ENCODE assay signal across 11 cellular contexts in genomic region chr14:87628129-87628528, GRCh38.
A peak's percentile ranks its signal among the peaks of the same experiment; 100 is the strongest.
DNase-seq lines count a peak whose midpoint lies in the region; ATAC-seq and TF ChIP-seq lines count a peak whose summit lies in the region.
"Had no signal": no experiment of that assay in that cellular context is flagged by ENCODE, and none has a peak within 500 bp of the region (broad histone marks: within the 10 kb centered on the region; RNA-seq: fewer than 3 reads in every experiment).

No MANE protein-coding gene starts in this region.

- H3K4me3 Mint-ChIP-seq in brain = peak overlapping the region in 3 of 5 experiments; percentile 24 to 45 (median 44)
- H3K4me3 Mint-ChIP-seq in CD4-positive, alpha-beta memory T cell = no peak overlapping the region
- H3K4me3 Mint-ChIP-seq: activated naive CD8-positive, alpha-beta T cell treated with anti-CD3 and anti-CD28 coated beads for 36 hours; naive B cell had no signal

- H3K36me3 ChIP-seq in left ventricle myocardium inferior = no peaks in the 10 kb centered on the region
- no peaks in the 10 kb centered on the region for H3K36me3 ChIP-seq in lower lobe of right lung
- H3K36me3 ChIP-seq in aorta (ENCODE audit: control insufficient read depth in 1 of 2, insufficient read depth in 2 of 2, low read length in 1 of 2) = no peaks in the 10 kb centered on the region
- no peaks in the 10 kb centered on the region for H3K36me3 ChIP-seq in CD4-positive, alpha-beta memory T cell (ENCODE audit: insufficient read depth, low read length)

- H3K36me3 Mint-ChIP-seq in brain = no peaks in the 10 kb centered on the region
- no peaks in the 10 kb centered on the region for H3K36me3 Mint-ChIP-seq in CD4-positive, alpha-beta memory T cell
- H3K36me3 Mint-ChIP-seq: activated naive CD8-positive, alpha-beta T cell treated with anti-CD3 and anti-CD28 coated beads for 36 hours; naive B cell had no signal

- intact Hi-C loops in Right ventricle myocardium superior (cut with DNase I) (no loop called here), left ventricle myocardium inferior (cut with micrococcal nuclease) (no loop called here), lower lobe of right lung (cut with DNase I) (no loop called here), aorta (cut with DNase I) (no loop called here)
- intact Hi-C loops in CD4-positive, alpha-beta memory T cell (cut with micrococcal nuclease) = no loop called here

- H3K9me3 ChIP-seq in left ventricle myocardium inferior (replicated peaks) = peaks cover 4% of the 10 kb centered on the region
- H3K9me3 ChIP-seq in lower lobe of right lung = no peaks in the 10 kb centered on the region
- no peaks in the 10 kb centered on the region for H3K9me3 ChIP-seq in aorta (ENCODE audit: control insufficient read depth, low read length)
- no peaks in the 10 kb centered on the region for H3K9me3 ChIP-seq in CD4-positive, alpha-beta memory T cell (ENCODE audit: control insufficient read depth in 1 of 2, low read length in 2 of 2)

- POLR2A ChIA-PET in CD4-positive, alpha-beta memory T cell (lab: Charles Lee; ENCODE audit: partially characterized antibody) = no interaction called here

- H3K4me1 ChIP-seq in left ventricle myocardium inferior (peaks cover 9% of the 10 kb centered on the region), lower lobe of right lung (peaks cover 8% of the 10 kb centered on the region), aorta (ENCODE audit: control insufficient read depth in 1 of 2, insufficient read depth in 2 of 2, low read length in 2 of 2) (peaks cover 2 to 3% of the 10 kb centered on the region in 2 donors)
- H3K4me1 ChIP-seq in CD4-positive, alpha-beta memory T cell (ENCODE audit: insufficient read depth, low read length) = no peaks in the 10 kb centered on the region

- H3K27ac Mint-ChIP-seq in brain = peak overlapping the region in 4 of 5 experiments; percentile 76 to 96 (median 82)
- H3K27ac Mint-ChIP-seq in CD4-positive, alpha-beta memory T cell = peak overlapping the region in 1 of 7 donors; percentile 32
- H3K27ac Mint-ChIP-seq: activated naive CD8-positive, alpha-beta T cell treated with anti-CD3 and anti-CD28 coated beads for 36 hours; naive B cell had no signal

- peaks cover under 1 to 12% (median 5%) of the 10 kb centered on the region in 5 experiments for H3K9me3 Mint-ChIP-seq in brain
- peaks cover 0 to 15% (median 2%) of the 10 kb centered on the region in 8 donors for H3K9me3 Mint-ChIP-seq in CD4-positive, alpha-beta memory T cell
- H3K9me3 Mint-ChIP-seq: activated naive CD8-positive, alpha-beta T cell treated with anti-CD3 and anti-CD28 coated beads for 36 hours had no signal

- H3K4me3 ChIP-seq in left ventricle myocardium inferior (no peak overlapping the region), lower lobe of right lung (no peak overlapping the region), aorta (ENCODE audit: low read length in 2 of 2) (no peak overlapping the region)
- no peak overlapping the region for H3K4me3 ChIP-seq in CD4-positive, alpha-beta memory T cell (ENCODE audit: low read length in 2 of 2)

- H3K27me3 Mint-ChIP-seq in brain = no peaks in the 10 kb centered on the region
- no peaks in the 10 kb centered on the region for H3K27me3 Mint-ChIP-seq in CD4-positive, alpha-beta memory T cell
- H3K27me3 Mint-ChIP-seq: activated naive CD8-positive, alpha-beta T cell treated with anti-CD3 and anti-CD28 coated beads for 36 hours; naive B cell had no signal

- H3K4me1 Mint-ChIP-seq in brain = peaks cover 48% of the 10 kb centered on the region
- no peaks in the 10 kb centered on the region for H3K4me1 Mint-ChIP-seq in CD4-positive, alpha-beta memory T cell
- H3K4me1 Mint-ChIP-seq: activated naive CD8-positive, alpha-beta T cell treated with anti-CD3 and anti-CD28 coated beads for 36 hours; naive B cell had no signal

- DNase-seq in Right ventricle myocardium superior (no peak), left ventricle myocardium inferior (no peak), lower lobe of right lung (no peak), aorta (peak in 1 of 2 donors; percentile 71), iPS-NIHi7 (ENCODE audit: extremely low spot score) (no peak), cerebellum (ENCODE audit: low spot score) (no peak)
- DNase-seq in CD4-positive, alpha-beta memory T cell = no peak
- DNase-seq: activated CD4-positive, CD25-positive, alpha-beta regulatory T cell treated with anti-CD3 and anti-CD28 coated beads, Interleukin-2, amount 50 U/mL, for 72 hours; activated naive CD8-positive, alpha-beta T cell treated with anti-CD3 and anti-CD28 coated beads for 36 hours; naive B cell had no signal

- H3K27me3 ChIP-seq in left ventricle myocardium inferior (ENCODE audit: low read depth) (no peaks in the 10 kb centered on the region), lower lobe of right lung (ENCODE audit: low read depth) (no peaks in the 10 kb centered on the region), aorta (ENCODE audit: control insufficient read depth in 1 of 2, insufficient read depth in 2 of 2, low read length in 1 of 2) (no peaks in the 10 kb centered on the region)
- H3K27me3 ChIP-seq in CD4-positive, alpha-beta memory T cell (ENCODE audit: insufficient read depth, low read length) = no peaks in the 10 kb centered on the region

- ATAC-seq in Right ventricle myocardium superior (ENCODE audit: poor library complexity) = peak; percentile 72
- peak; percentile 53 to 54 for ATAC-seq in lower lobe of right lung
- ATAC-seq in aorta (ENCODE audit: low FRiP score) = peak; percentile 84

- TF ChIP-seq CTCF in left ventricle myocardium inferior (IDR thresholded peaks at IDR 0.05; ENCODE audit: borderline replicate concordance) (no peak), brain (conservative IDR thresholded peaks at IDR 0.05) (no peak), lower lobe of right lung (IDR thresholded peaks at IDR 0.05) (no peak)

- CTCF ChIA-PET in CD4-positive, alpha-beta memory T cell (lab: Charles Lee; ENCODE audit: partially characterized antibody) = no interaction called here

- no peak overlapping the region for H3K27ac ChIP-seq in left ventricle myocardium inferior (replicated peaks)
- no peak overlapping the region for H3K27ac ChIP-seq in lower lobe of right lung
- no peak overlapping the region for H3K27ac ChIP-seq in aorta (ENCODE audit: low read depth in 1 of 2, low read length in 2 of 2)
- H3K27ac ChIP-seq in CD4-positive, alpha-beta memory T cell (ENCODE audit: low read depth, low read length) = no peak overlapping the region

Comparison
In these comparisons a context has a peak if more than half of its experiments do, and no peak if none do; other contexts are left out.
1. H3K4me3 Mint-ChIP-seq: peak in brain (3 of 5); none in CD4-positive, alpha-beta memory T cell (0 of 8).
2. Peak in every context shown above with its lines, with median percentiles within 50 percentile points of each other: ATAC-seq.